Comparison of ENCODE assay signal across 20 cellular contexts in the genomic region with DNA sequence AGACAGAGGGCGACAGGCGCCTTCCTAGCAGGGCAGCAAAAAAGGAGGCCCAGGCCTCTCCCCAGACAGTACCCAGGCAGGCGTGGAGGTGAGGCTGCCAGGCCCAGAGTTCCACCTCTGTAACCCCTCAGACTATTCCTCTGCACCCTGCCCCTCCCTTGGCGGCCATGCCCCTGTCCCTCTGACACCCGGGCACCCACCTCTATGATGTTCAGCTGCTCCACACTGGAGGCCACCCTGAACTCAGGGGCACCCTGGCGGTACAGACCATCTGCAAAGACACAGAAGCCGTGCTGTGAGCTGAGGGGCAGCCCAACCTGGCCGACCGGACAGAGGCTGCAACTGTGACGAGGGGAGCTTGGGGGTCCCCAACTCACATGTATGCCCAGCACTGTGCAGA.
"Had no signal": no experiment of that assay in that cellular context is flagged by ENCODE, and none has a peak within 500 bp of the region (broad histone marks: within the 10 kb centered on the region; RNA-seq: fewer than 3 reads in every experiment).

No MANE protein-coding gene starts in this region.

- H3K27me3 Mint-ChIP-seq: dendritic cell treated with granulocyte-macrophage colony-stimulating factor and Interleukin-4, amounts not matched to agents 40 ng/mL and 50 ng/mL, for 4 days; effector memory CD8-positive, alpha-beta T cell; naive B cell; progenitor cell of endocrine pancreas; stimulated activated memory B cell treated with anti-CD40 and anti-IgM and Interleukin-4, amounts not matched to agents 10 μg/mL and 1 μg/mL and 100 μg/mL, for 72 hours; stimulated activated naive CD8-positive, alpha-beta T cell treated with anti-CD3 and anti-CD28 coated beads, Interleukin-15, amount 100 ng/mL, for 72 hours had no signal

- H3K36me3 Mint-ChIP-seq: naive B cell had no signal

- H3K27me3 ChIP-seq: esophagus squamous epithelium, gastroesophageal sphincter, ovary, right lobe of liver had no signal

- H3K4me3 ChIP-seq: esophagus squamous epithelium, gastroesophageal sphincter, ovary, right lobe of liver, thoracic aorta had no signal

- ATAC-seq: effector memory CD8-positive, alpha-beta T cell; gastroesophageal sphincter; left cardiac atrium; right lobe of liver; stimulated activated naive CD8-positive, alpha-beta T cell treated with anti-CD3 and anti-CD28 coated beads, Interleukin-15, amount 100 ng/mL, for 72 hours had no signal

- H3K4me3 Mint-ChIP-seq: dendritic cell treated with granulocyte-macrophage colony-stimulating factor and Interleukin-4, amounts not matched to agents 40 ng/mL and 50 ng/mL, for 4 days; effector memory CD8-positive, alpha-beta T cell; nephron; stimulated activated memory B cell treated with anti-CD40 and anti-IgM and Interleukin-4, amounts not matched to agents 10 μg/mL and 1 μg/mL and 100 μg/mL, for 72 hours; stimulated activated naive CD8-positive, alpha-beta T cell treated with anti-CD3 and anti-CD28 coated beads, Interleukin-15, amount 100 ng/mL, for 72 hours had no signal

- DNase-seq: effector memory CD8-positive, alpha-beta T cell; esophagus squamous epithelium; foreskin fibroblast; glutamatergic neuron; left cardiac atrium; mesendoderm; naive B cell; ovary; stimulated activated CD4-positive, alpha-beta T cell treated with anti-CD3 and anti-CD28 coated beads, Interleukin-15, amount 100 ng/mL, for 24 hours; stimulated activated CD4-positive, alpha-beta T cell treated with anti-CD3 and anti-CD28 coated beads, Interleukin-1b, Interleukin-23, amount 100 ng/mL, for 48 hours; stimulated activated CD4-positive, alpha-beta T cell treated with anti-CD3 and anti-CD28 coated beads, Interleukin-4, amount 100 ng/mL, for 24 hours; stimulated activated naive CD8-positive, alpha-beta T cell treated with anti-CD3 and anti-CD28 coated beads, Interleukin-15, amount 100 ng/mL, for 72 hours; trophoblast cell had no signal

- H3K9me3 Mint-ChIP-seq: dendritic cell treated with granulocyte-macrophage colony-stimulating factor and Interleukin-4, amounts not matched to agents 40 ng/mL and 50 ng/mL, for 4 days; effector memory CD8-positive, alpha-beta T cell; naive B cell; nephron; stimulated activated memory B cell treated with anti-CD40 and anti-IgM and Interleukin-4, amounts not matched to agents 10 μg/mL and 1 μg/mL and 100 μg/mL, for 72 hours; stimulated activated naive CD8-positive, alpha-beta T cell treated with anti-CD3 and anti-CD28 coated beads, Interleukin-15, amount 100 ng/mL, for 72 hours had no signal

- H3K36me3 ChIP-seq: ovary had no signal

- H3K27ac Mint-ChIP-seq: dendritic cell treated with granulocyte-macrophage colony-stimulating factor and Interleukin-4, amounts not matched to agents 40 ng/mL and 50 ng/mL, for 4 days; effector memory CD8-positive, alpha-beta T cell; nephron; progenitor cell of endocrine pancreas; stimulated activated memory B cell treated with anti-CD40 and anti-IgM and Interleukin-4, amounts not matched to agents 10 μg/mL and 1 μg/mL and 100 μg/mL, for 72 hours; stimulated activated naive CD8-positive, alpha-beta T cell treated with anti-CD3 and anti-CD28 coated beads, Interleukin-15, amount 100 ng/mL, for 72 hours had no signal

- H3K27ac ChIP-seq: esophagus squamous epithelium, gastroesophageal sphincter, ovary, right lobe of liver, thoracic aorta had no signal

- H3K4me1 Mint-ChIP-seq: naive B cell; nephron; stimulated activated naive CD8-positive, alpha-beta T cell treated with anti-CD3 and anti-CD28 coated beads, Interleukin-15, amount 100 ng/mL, for 72 hours had no signal

- H3K9me3 ChIP-seq: esophagus squamous epithelium, gastroesophageal sphincter, ovary, right lobe of liver, thoracic aorta had no signal
